ENCODE assay signal across 20 cellular contexts in genomic region chr3:113194747-113195400, GRCh38. TPM values are rescaled to one million over a fixed set of nuclear protein-coding genes. Genes with fewer than 3 reads are reported as not detected.
A peak's percentile ranks its signal among the peaks of the same experiment; 100 is the strongest.
DNase-seq lines count a peak whose midpoint lies in the region; FAIRE-seq and TF ChIP-seq lines count a peak whose summit lies in the region.
"Had no signal": no experiment of that assay in that cellular context is flagged by ENCODE, and none has a peak within 500 bp of the region (broad histone marks: within the 10 kb centered on the region; RNA-seq: fewer than 3 reads in every experiment).

No MANE protein-coding gene starts in this region.

- H3K79me2 ChIP-seq in SK-N-SH (ENCODE audit: insufficient read depth), result no peaks in the 10 kb centered on the region

- TF ChIP-seq POLR2A in thyroid gland (IDR thresholded peaks at IDR 0.05), result peak in 1 of 2 donors; percentile 16

- H3K36me3 ChIP-seq in SK-N-SH (replicated peaks in 1 of 2; ENCODE audit: control insufficient read depth in 1 of 2, insufficient read depth in 2 of 2, low read length in 1 of 2) (no peaks in the 10 kb centered on the region), thyroid gland (no peaks in the 10 kb centered on the region)
- H3K36me3 ChIP-seq: left ventricle myocardium inferior, MG63, Peyer's patch had no signal

- H3K4me3 Mint-ChIP-seq in HFFc6, result no peak overlapping the region
- H3K4me3 Mint-ChIP-seq: activated B cell treated with CpG ODN at 0.5 μM for 24 hours; CD8-positive, alpha-beta T cell; T-cell had no signal

- H3K4me3 ChIP-seq in SK-N-SH (ENCODE audit: low read depth in 2 of 2, low read length in 1 of 2), result no peak overlapping the region
- no peak overlapping the region for H3K4me3 ChIP-seq in thyroid gland (replicated peaks in 1 of 3)
- H3K4me3 ChIP-seq: left ventricle myocardium inferior, MG63, Peyer's patch had no signal

- H4K20me1 ChIP-seq in SK-N-SH (ENCODE audit: insufficient read depth), result no peaks in the 10 kb centered on the region

- H3K9me3 Mint-ChIP-seq in HFFc6, result no peaks in the 10 kb centered on the region; the same call in 1 of the 2 replicates
- H3K9me3 Mint-ChIP-seq: activated B cell treated with CpG ODN at 0.5 μM for 24 hours; CD8-positive, alpha-beta T cell; T-cell had no signal

- TF ChIP-seq EP300 in SK-N-SH (IDR thresholded peaks at IDR 0.05; ENCODE audit: borderline replicate concordance in 1 of 2, low read depth in 1 of 2, low read length in 1 of 2), result peak in 1 of 2 experiments; percentile 55; a peak in 2 of 4 replicates

- TF ChIP-seq CTCF in SK-N-SH (IDR thresholded peaks at IDR 0.05) (no peak), thyroid gland (IDR thresholded peaks at IDR 0.05) (no peak), HFFc6 (IDR thresholded peaks at IDR 0.05) (no peak)

- peaks cover 8% of the 10 kb centered on the region; the same call in 1 of the 2 replicates for H3K4me1 Mint-ChIP-seq in HFFc6 (ENCODE audit: low read depth)
- H3K4me1 Mint-ChIP-seq: activated B cell treated with CpG ODN at 0.5 μM for 24 hours, T-cell had no signal

- H3F3A ChIP-seq in SK-N-SH (replicated peaks; ENCODE audit: insufficient read depth), result no peaks in the 10 kb centered on the region

- peak; percentile 25; the same call in 1 of the 2 replicates for TF ChIP-seq RAD21 in SK-N-SH (IDR thresholded peaks at IDR 0.05; ENCODE audit: low read length)

- no peak overlapping the region for H3K9ac ChIP-seq in SK-N-SH

- peak; percentile 94 for FAIRE-seq in islet of Langerhans (lab: Jason Lieb, UNC)
- FAIRE-seq: G401.6 had no signal

- no peaks in the 10 kb centered on the region for H3K36me3 Mint-ChIP-seq in HFFc6 (ENCODE audit: low read depth)
- H3K36me3 Mint-ChIP-seq: CD8-positive, alpha-beta T cell; T-cell had no signal

- H3K27me3 ChIP-seq in SK-N-SH (ENCODE audit: insufficient read depth) (no peaks in the 10 kb centered on the region), thyroid gland (no peaks in the 10 kb centered on the region)
- H3K27me3 ChIP-seq: MG63, Peyer's patch had no signal

- H2AFZ ChIP-seq in SK-N-SH (ENCODE audit: low read depth), result peak overlapping the region; percentile 39; the same call in 1 of the 2 replicates

- peaks cover 9% of the 10 kb centered on the region; the same call in 1 of the 2 replicates for H3K9me3 ChIP-seq in SK-N-SH
- H3K9me3 ChIP-seq in thyroid gland, result no peaks in the 10 kb centered on the region
- H3K9me3 ChIP-seq: left ventricle myocardium inferior, MG63, Peyer's patch had no signal

- H3K27ac Mint-ChIP-seq in HFFc6, result no peak overlapping the region
- H3K27ac Mint-ChIP-seq: activated B cell treated with CpG ODN at 0.5 μM for 24 hours; CD8-positive, alpha-beta T cell; T-cell had no signal

- no peaks in the 10 kb centered on the region for H3K9me2 ChIP-seq in SK-N-SH

- intact Hi-C loops in thyroid gland (cut with DNase I), result no loop called here

- CTCF ChIA-PET in SK-N-SH (lab: Yijun Ruan, JAX), result interaction anchor here (0.8 to 1.5 kb wide), 6 partner anchors 9 to 144 kb away, joined by 3 to 5 read pairs (median 4); no protein-coding TSS in a partner anchor

- POLR2A ChIA-PET in SK-N-SH (lab: Yijun Ruan, JAX), result interaction anchor here (1.5 kb wide), 1 partner anchor 16 kb away, joined by 6 read pairs; the partner anchor contains the start of gene BOC

- H3K27ac ChIP-seq in SK-N-SH (ENCODE audit: low read depth in 2 of 2, low read length in 1 of 2) (peak overlapping the region in 1 of 2 experiments; percentile 86; a peak in 2 of 4 replicates), thyroid gland (peak overlapping the region; percentile 69 to 87 (median 82))
- H3K27ac ChIP-seq: left ventricle myocardium inferior had no signal

- H3K4me2 ChIP-seq in SK-N-SH, result no peak overlapping the region

- H3K27me3 Mint-ChIP-seq in HFFc6 (ENCODE audit: insufficient read depth), result peaks cover 3% of the 10 kb centered on the region
- H3K27me3 Mint-ChIP-seq: activated B cell treated with CpG ODN at 0.5 μM for 24 hours had no signal

- 83% methylated on average over 4 of the region's 4 CpGs for WGBS in SK-N-SH (ENCODE audit: low lambda C conversion rate)
- 32 to 42% methylated on average over 4 of the region's 4 CpGs for WGBS in thyroid gland, 2 donors

- peaks cover 0 to 34% of the 10 kb centered on the region in 2 experiments; a peak in 2 of 4 replicates for H3K4me1 ChIP-seq in SK-N-SH (ENCODE audit: control insufficient read depth in 1 of 2, insufficient read depth in 2 of 2, low read depth in 1 of 2, low read length in 1 of 2)
- H3K4me1 ChIP-seq in thyroid gland, result peaks cover 29 to 42% of the 10 kb centered on the region in 2 donors
- H3K4me1 ChIP-seq: left ventricle myocardium inferior, Peyer's patch had no signal

- DNase-seq in NCI-H524 (lab: John Stamatoyannopoulos, UW), result peak; percentile 37 to 53
- no peak for DNase-seq in NCI-H524 treated with DMSO at 0.1 percent for 48 hours (lab: John Stamatoyannopoulos, UW)
- peak; percentile 56 for DNase-seq in SK-N-SH
- DNase-seq in thyroid gland, result peak; percentile 52 to 58
- DNase-seq in SKM-1 treated with dmso at 0.1 percent for 144 hours (lab: John Stamatoyannopoulos, UW; ENCODE audit: unreplicated experiment), result no peak
- no peak for DNase-seq in HFFc6
- DNase-seq in activated gamma-delta T cell treated with Interleukin-2 at 50 U/mL for 16 hours, result no peak
- DNase-seq: activated B cell treated with CpG ODN at 0.5 μM for 24 hours; activated naive CD4-positive, alpha-beta T cell treated with anti-CD3 and anti-CD28 coated beads, Interleukin-2, amount 50 U/mL, for 16 hours; CD8-positive, alpha-beta T cell; erythroblast; left ventricle myocardium inferior; MG63; NCI-H526 treated with DMSO at 0.1 percent for 48 hours; Peyer's patch; right cardiac atrium; stimulated activated CD4-positive, alpha-beta T cell treated with anti-CD3 and anti-CD28 coated beads, Interleukin-4, amount 100 ng/mL, for 24 hours; T-cell had no signal

TF ChIP-seq in SK-N-SH, 30 proteins besides CTCF, POLR2A, EP300 and RAD21:
- no peak for TF ChIP-seq NRF1 (IDR thresholded peaks at IDR 0.05; ENCODE audit: low read depth, low read length)
- TF ChIP-seq NFIC (IDR thresholded peaks at IDR 0.05; ENCODE audit: borderline replicate concordance), result 0 out of 2 replicates have a peak, but pooled peaks have one; percentile 13
- no peak for TF ChIP-seq YY1 (IDR thresholded peaks at IDR 0.05; ENCODE audit: low read depth)
- peak; percentile 75 for TF ChIP-seq RCOR1 (IDR thresholded peaks at IDR 0.05; ENCODE audit: low read length)
- TF ChIP-seq JUND (IDR thresholded peaks at IDR 0.05), result no peak
- no peak for TF ChIP-seq RXRA (IDR thresholded peaks at IDR 0.05; ENCODE audit: borderline replicate concordance, low read depth)
- no peak for TF ChIP-seq MEF2A (IDR thresholded peaks at IDR 0.05; ENCODE audit: borderline replicate concordance, low read depth)
- no peak for TF ChIP-seq GATA2 (CRISPR knock-in tag; IDR thresholded peaks at IDR 0.05)
- no peak for TF ChIP-seq SIN3A (IDR thresholded peaks at IDR 0.05; ENCODE audit: borderline replicate concordance, low read depth, low read length)
- TF ChIP-seq GABPA (IDR thresholded peaks at IDR 0.05; ENCODE audit: low read depth), result no peak

RNA-seq across cellular contexts. Expression of gene BOC, which starts 16.5 kb away (rescaled TPM):
- 5.8 and 6.6 TPM in 2 replicates for polyA plus RNA-seq in SK-N-SH (2012; rRNA removed)
- polyA plus RNA-seq in SK-N-SH (2012; cell fraction: cytosol; rRNA removed), result 3.3 and 4.6 TPM in 2 replicates
- polyA plus RNA-seq in SK-N-SH (2012; cell fraction: nucleus; rRNA removed), result 9.4 and 11.2 TPM in 2 replicates
- total RNA-seq in thyroid gland, result 10 to 100 TPM; 40.2 to 68.3 (median 51.2) TPM
- 10 to 100 TPM in 4 of 6 experiments, 1 to 10 TPM in 2; 7.0 to 15.1 (median 13.2) TPM for total RNA-seq in HFFc6 (2021; fragmentation: NEBNext Ultra II Directional; extraction: Animal tissue kit (Norgen Biotek cat#: 25700))
- total RNA-seq: CD8-positive, alpha-beta T cell had no signal

Comparison
In these comparisons a context has a peak if more than half of its experiments do, and no peak if none do; other contexts are left out.
1. DNase-seq: peak in NCI-H524 (2 of 2), SK-N-SH (single experiment) and thyroid gland (2 of 2); none in NCI-H524 treated with DMSO at 0.1 percent for 48 hours (single experiment), SKM-1 treated with dmso at 0.1 percent for 144 hours (single experiment), HFFc6 (single experiment) and activated gamma-delta T cell treated with Interleukin-2 at 50 U/mL for 16 hours (single experiment).